In genomic region chr17:1713878-1714487, GRCh38 we compare ENCODE assay signal across 8 cellular contexts. TPM values are rescaled to one million over a fixed set of nuclear protein-coding genes. Genes with fewer than 3 reads are reported as not detected.
DNase-seq lines count a peak whose midpoint lies in the region; FAIRE-seq and TF ChIP-seq lines count a peak whose summit lies in the region.

No MANE protein-coding gene starts in this region.

- peak overlapping the region; percentile 26 for H3K4me3 Mint-ChIP-seq in activated naive CD4-positive, alpha-beta T cell treated with anti-CD3 and anti-CD28 coated beads for 36 hours

- no peaks in the 10 kb centered on the region for H3K9me3 Mint-ChIP-seq in activated naive CD4-positive, alpha-beta T cell treated with anti-CD3 and anti-CD28 coated beads for 36 hours

- no peak for FAIRE-seq in H54 (lab: Jason Lieb, UNC)

- H3K27me3 Mint-ChIP-seq in activated naive CD4-positive, alpha-beta T cell treated with anti-CD3 and anti-CD28 coated beads for 36 hours (ENCODE audit: low read depth) = peaks cover 12% of the 10 kb centered on the region

- intact Hi-C loops in activated naive CD4-positive, alpha-beta T cell treated with anti-CD3 and anti-CD28 coated beads for 36 hours (cut with micrococcal nuclease) = loop anchor here (10.0 kb wide), 1 partner anchor 149 kb away; the partner anchor contains the start of gene PITPNA

- TF ChIP-seq POLR2A in H54 (IDR thresholded peaks at IDR 0.05; ENCODE audit: low read depth, low read length) = no peak

- peaks cover 28% of the 10 kb centered on the region for H3K4me1 Mint-ChIP-seq in activated naive CD4-positive, alpha-beta T cell treated with anti-CD3 and anti-CD28 coated beads for 36 hours (ENCODE audit: low read depth)

- no peak for TF ChIP-seq CTCF in coronary artery (IDR thresholded peaks at IDR 0.05)

- no peak overlapping the region for H3K27ac Mint-ChIP-seq in activated naive CD4-positive, alpha-beta T cell treated with anti-CD3 and anti-CD28 coated beads for 36 hours

- peak overlapping the region; percentile 100 for H3K27ac ChIP-seq in coronary artery

- no peaks in the 10 kb centered on the region for H3K36me3 Mint-ChIP-seq in activated naive CD4-positive, alpha-beta T cell treated with anti-CD3 and anti-CD28 coated beads for 36 hours (ENCODE audit: low read depth)

- CTCF ChIA-PET in activated naive CD4-positive, alpha-beta T cell treated with anti-CD3 and anti-CD28 coated beads for 36 hours (lab: Charles Lee) = interaction anchor here (0.5 to 1.0 kb wide), 2 partner anchors 13 to 325 kb away, joined by 3 to 7 read pairs; no protein-coding TSS in a partner anchor

- no peak for DNase-seq in activated naive CD4-positive, alpha-beta T cell treated with anti-CD3 and anti-CD28 coated beads for 36 hours
- DNase-seq in activated naive CD4-positive, alpha-beta T cell treated with Interleukin-2 at 50 U/mL for 16 hours = no peak
- peak; percentile 91 for DNase-seq in NCI-H82 (lab: John Stamatoyannopoulos, UW)
- peak; percentile 73 for DNase-seq in coronary artery (ENCODE audit: low spot score)
- peak; percentile 42 for DNase-seq in myocyte (ENCODE audit: low read depth)
- DNase-seq in H54 (ENCODE audit: insufficient read length, low spot score) = no peak
- DNase-seq in inferior parietal cortex (ENCODE audit: extremely low spot score) = no peak
- no peak for DNase-seq in NOMO-1 treated with DMSO at 0.1 percent for 48 hours (lab: John Stamatoyannopoulos, UW; ENCODE audit: unreplicated experiment)

- H3K4me3 ChIP-seq in coronary artery = peak overlapping the region; percentile 96

RNA-seq across cellular contexts. Expression of gene TLCD2, which starts 3.8 kb away (rescaled TPM):
- under 1 TPM; 0.05 TPM for total RNA-seq in activated naive CD4-positive, alpha-beta T cell treated with anti-CD3 and anti-CD28 coated beads for 36 hours
- 1.7 and 1.8 TPM in 2 replicates for total RNA-seq in myocyte
- polyA plus RNA-seq in myocyte (2012) = 10.2 TPM

RNA-seq across cellular contexts. Expression of gene WDR81, which starts 10.5 kb away (rescaled TPM):
- 1 to 10 TPM; 2.9 to 3.7 TPM for total RNA-seq in activated naive CD4-positive, alpha-beta T cell treated with anti-CD3 and anti-CD28 coated beads for 36 hours
- total RNA-seq in myocyte = 76.0 and 76.8 TPM in 2 replicates
- 30.0 TPM for polyA plus RNA-seq in myocyte (2012)

RNA-seq across cellular contexts. Expression of gene SERPINF2, which starts 28.7 kb away (rescaled TPM):
- total RNA-seq in activated naive CD4-positive, alpha-beta T cell treated with anti-CD3 and anti-CD28 coated beads for 36 hours = not detected
- 0.67 and 2.0 TPM in 2 replicates for total RNA-seq in myocyte
- 1.1 TPM for polyA plus RNA-seq in myocyte (2012)

RNA-seq across cellular contexts. Expression of gene PRPF8, which starts 29.3 kb away (rescaled TPM):
- total RNA-seq in activated naive CD4-positive, alpha-beta T cell treated with anti-CD3 and anti-CD28 coated beads for 36 hours = 100 to 1,000 TPM; 458 to 479 TPM
- 86.1 and 89.3 TPM in 2 replicates for total RNA-seq in myocyte
- 147 TPM for polyA plus RNA-seq in myocyte (2012)

RNA-seq across cellular contexts. Expression of gene SERPINF1, which starts 47.9 kb away (rescaled TPM):
- not detected for total RNA-seq in activated naive CD4-positive, alpha-beta T cell treated with anti-CD3 and anti-CD28 coated beads for 36 hours
- total RNA-seq in myocyte = 5,512 and 6,691 TPM in 2 replicates
- polyA plus RNA-seq in myocyte (2012) = 567 TPM

Comparison
In these comparisons a context has a peak if more than half of its experiments do, and no peak if none do; other contexts are left out.
1. DNase-seq: peak in NCI-H82 (single experiment), coronary artery (single experiment) and myocyte (single experiment); none in activated naive CD4-positive, alpha-beta T cell treated with anti-CD3 and anti-CD28 coated beads for 36 hours (single experiment), activated naive CD4-positive, alpha-beta T cell treated with Interleukin-2 at 50 U/mL for 16 hours (single experiment), H54 (single experiment), inferior parietal cortex (single experiment) and NOMO-1 treated with DMSO at 0.1 percent for 48 hours (single experiment).
2. RNA of gene WDR81, which starts 10.5 kb away (total RNA-seq): 76.0 to 76.8 TPM in myocyte; 2.9 to 3.7 TPM in activated naive CD4-positive, alpha-beta T cell treated with anti-CD3 and anti-CD28 coated beads for 36 hours; every median in the first group is over 10 times any median in the second.